ENCODE assay signal across 9 cellular contexts in the genomic region with DNA sequence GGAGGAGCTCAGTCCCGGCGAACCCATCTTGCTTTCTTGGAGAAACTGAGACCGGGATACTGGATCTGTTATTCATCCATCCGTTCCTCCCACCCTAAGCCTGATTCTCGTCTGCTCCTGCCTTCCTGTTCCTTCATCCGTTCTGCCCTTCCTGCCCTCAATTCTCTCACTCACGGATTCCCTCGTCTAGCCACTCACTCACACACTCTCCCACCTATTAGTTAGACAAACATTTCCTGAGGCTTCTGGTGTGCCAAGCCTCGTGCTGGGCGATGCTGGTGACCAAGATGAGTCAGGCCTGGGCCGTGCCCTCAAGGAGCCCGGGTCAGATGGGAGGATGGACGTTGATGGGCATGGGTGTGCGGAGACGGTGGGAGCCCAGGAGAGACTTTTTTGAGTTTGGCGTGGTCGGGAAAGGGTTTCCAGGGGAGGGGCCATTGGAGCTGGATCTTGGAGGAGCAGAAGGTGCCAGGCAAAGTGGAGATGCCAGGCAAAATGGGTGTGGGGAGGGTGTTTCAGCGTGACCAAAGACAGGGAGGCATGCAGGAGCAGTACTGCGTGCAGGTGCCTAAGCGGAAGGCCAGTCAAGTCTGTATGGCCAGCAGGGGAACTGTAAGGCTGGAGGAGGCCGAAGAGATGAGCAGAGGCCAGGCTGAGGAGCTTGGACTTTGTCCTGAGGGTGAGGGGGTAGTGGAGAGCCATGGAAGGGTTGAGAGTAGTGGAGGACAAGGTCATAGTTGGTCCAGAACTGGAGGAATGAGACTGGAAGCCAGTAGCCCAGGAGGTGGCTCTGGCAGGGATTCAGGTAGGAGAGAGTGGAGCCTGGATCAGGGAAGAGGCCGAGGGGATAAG. TPM values are rescaled to one million over a fixed set of nuclear protein-coding genes. Genes with fewer than 3 reads are reported as not detected.
DNase-seq lines count a peak whose midpoint lies in the region; ATAC-seq, FAIRE-seq and TF ChIP-seq lines count a peak whose summit lies in the region.
"Had no signal": no experiment of that assay in that cellular context is flagged by ENCODE, and none has a peak within 500 bp of the region (broad histone marks: within the 10 kb centered on the region; RNA-seq: fewer than 3 reads in every experiment).

No MANE protein-coding gene starts in this region.

- intact Hi-C loops in natural killer cell (cut with micrococcal nuclease): loop anchor here (2.0 kb wide), 2 partner anchors 25 to 73 kb away; partner anchors contain the start of gene MEGF8

- no peaks in the 10 kb centered on the region for H3K9me3 Mint-ChIP-seq in natural killer cell

- DNase-seq in BJ (ENCODE audit: low read depth) (no peak), Karpas-422 (no peak), natural killer cell (no peak), HCEC 1CT (no peak), D721Med (ENCODE audit: insufficient read length, low spot score) (no peak), DMS153 (lab: John Stamatoyannopoulos, UW) (no peak)
- DNase-seq in stimulated activated CD4-positive, alpha-beta T cell treated with anti-CD3 and anti-CD28 coated beads, Interleukin-12 subunit alpha, Interleukin-12 subunit beta, amount 100 ng/mL, for 4 hours: no peak

- no peak for ATAC-seq in natural killer cell

- peak overlapping the region; percentile 88 for H3K9ac ChIP-seq in Karpas-422 (ENCODE audit: low read length)

- FAIRE-seq in D721Med (lab: Jason Lieb, UNC): no peak

- no peaks in the 10 kb centered on the region; the same call in 1 of the 2 replicates for H4K20me1 ChIP-seq in Karpas-422 (ENCODE audit: insufficient read depth, low read depth, low read length)

- H2AFZ ChIP-seq in Karpas-422 (ENCODE audit: low read length): peak overlapping the region; percentile 90

- CTCF ChIA-PET in BJ (lab: Yijun Ruan, JAX): interaction anchor here (1.1 to 3.4 kb wide), 5 partner anchors 10 to 152 kb away, joined by 3 to 10 read pairs (median 4); no protein-coding TSS in a partner anchor

- peaks cover 10% of the 10 kb centered on the region for H3K79me2 ChIP-seq in Karpas-422 (ENCODE audit: low read length)

- peak overlapping the region; percentile 99 for H3K4me2 ChIP-seq in Karpas-422 (ENCODE audit: low read depth, low read length, poor library complexity, severe bottlenecking)

- POLR2A ChIA-PET in BJ (lab: Charles Lee): no interaction called here

- H3K4me1 ChIP-seq in Karpas-422 (ENCODE audit: low read length): peaks cover 34% of the 10 kb centered on the region

- peak overlapping the region; percentile 85 for H3K4me3 Mint-ChIP-seq in natural killer cell

- no peaks in the 10 kb centered on the region for H3K36me3 Mint-ChIP-seq in natural killer cell

- peak overlapping the region; percentile 58 for H3K4me3 ChIP-seq in BJ (ENCODE audit: low read depth, low read length)
- H3K4me3 ChIP-seq in Karpas-422 (ENCODE audit: low read length): peak overlapping the region; percentile 92

- H3K27ac ChIP-seq in Karpas-422 (ENCODE audit: low read length): no peak overlapping the region
- peak overlapping the region; percentile 86 for H3K27ac ChIP-seq in cingulate gyrus (ENCODE audit: low read depth, low read length)

- no peaks in the 10 kb centered on the region for H3K27me3 ChIP-seq in BJ (ENCODE audit: control insufficient read depth, insufficient read depth, low read length)
- H3K27me3 ChIP-seq in Karpas-422 (ENCODE audit: low read length): no peaks in the 10 kb centered on the region

- no peaks in the 10 kb centered on the region for H3K36me3 ChIP-seq in BJ (ENCODE audit: control insufficient read depth, insufficient read depth, low read length)
- no peaks in the 10 kb centered on the region for H3K36me3 ChIP-seq in Karpas-422 (ENCODE audit: insufficient read depth, low read length)

- H3K9me2 ChIP-seq in Karpas-422 (replicated peaks; ENCODE audit: insufficient read depth, low read length): no peaks in the 10 kb centered on the region

- TF ChIP-seq CTCF in BJ (IDR thresholded peaks at IDR 0.05; ENCODE audit: insufficient read depth, low read depth, low read length): no peak
- no peak for TF ChIP-seq CTCF in natural killer cell (IDR thresholded peaks at IDR 0.05)
- no peak for TF ChIP-seq CTCF in D721Med (IDR thresholded peaks at IDR 0.05; ENCODE audit: insufficient read depth, missing control alignments)

- peaks cover 23 to 55% of the 10 kb centered on the region in 2 donors for H3K4me1 Mint-ChIP-seq in natural killer cell

- no peaks in the 10 kb centered on the region for H3K27me3 Mint-ChIP-seq in natural killer cell (ENCODE audit: low read depth in 2 of 2)

- H3K9me3 ChIP-seq in Karpas-422 (ENCODE audit: low read length): no peaks in the 10 kb centered on the region

- peak overlapping the region; percentile 94 to 98 for H3K27ac Mint-ChIP-seq in natural killer cell

RNA-seq across cellular contexts. Expression of gene CNFN, which starts 7.4 kb away (rescaled TPM):
- 0.38 and 0.78 TPM in 2 replicates for polyA plus RNA-seq in BJ (2011; rRNA removed)
- 0.66 TPM in 1 of 2 replicates, not detected in the other for polyA minus RNA-seq in BJ (2011; rRNA and poly(A)+ RNA removed)
- total RNA-seq in Karpas-422 (2014; rRNA removed; shearing (Covaris generic); ENCODE audit: low replicate concordance): not detected in 2 replicates
- total RNA-seq in natural killer cell: 1 to 10 TPM in 1 of 3 donors, not detected in 2; 1.3 TPM
- total RNA-seq: myocyte had no signal

RNA-seq across cellular contexts. Expression of gene LIPE, which starts 29.6 kb away (rescaled TPM):
- 1.9 and 3.3 TPM in 2 replicates for polyA plus RNA-seq in BJ (2011; rRNA removed)
- polyA minus RNA-seq in BJ (2011; rRNA and poly(A)+ RNA removed): 4.1 and 4.2 TPM in 2 replicates
- 16.3 and 50.6 TPM in 2 replicates for total RNA-seq in Karpas-422 (2014; rRNA removed; shearing (Covaris generic); ENCODE audit: low replicate concordance)
- total RNA-seq in natural killer cell: 10 to 100 TPM in 2 of 3 donors, 1 to 10 TPM in 1; 5.3 to 13.3 (median 11.7) TPM

RNA-seq across cellular contexts. Expression of gene CXCL17, which starts 45.2 kb away (rescaled TPM):
- polyA plus RNA-seq in BJ (2011; rRNA removed): not detected in 2 replicates
- polyA minus RNA-seq in BJ (2011; rRNA and poly(A)+ RNA removed): not detected in 2 replicates
- total RNA-seq in Karpas-422 (2014; rRNA removed; shearing (Covaris generic); ENCODE audit: low replicate concordance): not detected in 2 replicates
- total RNA-seq in natural killer cell: not detected
- total RNA-seq: myocyte had no signal
